In the genomic region with DNA sequence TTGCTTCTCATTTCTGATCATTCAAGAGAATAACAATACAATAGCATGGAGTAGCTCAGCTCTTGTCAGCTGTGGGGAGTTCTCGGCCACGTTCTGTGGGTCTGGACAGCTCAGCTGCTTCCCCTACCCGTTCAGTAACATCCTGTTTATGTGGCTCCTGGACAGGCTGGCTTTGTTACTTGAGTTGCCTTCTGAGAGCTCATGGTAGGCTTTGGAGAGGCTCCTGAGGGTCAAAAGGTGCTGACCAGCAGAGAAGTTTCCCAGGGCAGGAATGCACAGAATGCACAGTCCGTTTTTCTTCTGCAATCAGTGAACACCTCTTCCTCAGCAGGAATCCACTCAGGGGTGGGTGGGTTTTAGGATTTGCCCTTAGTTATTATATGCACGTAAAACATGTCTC, we compare ENCODE assay signal across 1 cellular context.
TF ChIP-seq lines count a peak whose summit lies in the region.

No MANE protein-coding gene starts in this region.

TF ChIP-seq in SK-N-SH, 30 proteins besides CTCF, POLR2A, EP300 and RAD21 (continued from another document):
- TF ChIP-seq MAX (IDR thresholded peaks at IDR 0.05; ENCODE audit: low read depth) (no peak), GATA2 (CRISPR knock-in tag; IDR thresholded peaks at IDR 0.05) (no peak), ELF1 (IDR thresholded peaks at IDR 0.05) (no peak), FOXM1 (IDR thresholded peaks at IDR 0.05; ENCODE audit: low read depth) (no peak)
